In genomic region chr2:171317492-171318125, GRCh38 we compare ENCODE assay signal across 9 cellular contexts.
DNase-seq lines count a peak whose midpoint lies in the region; ATAC-seq and TF ChIP-seq lines count a peak whose summit lies in the region.
"Had no signal": no experiment of that assay in that cellular context is flagged by ENCODE, and none has a peak within 500 bp of the region (broad histone marks: within the 10 kb centered on the region; RNA-seq: fewer than 3 reads in every experiment).

No MANE protein-coding gene starts in this region.

- H3K36me3 ChIP-seq in spleen (no peaks in the 10 kb centered on the region), ascending aorta (no peaks in the 10 kb centered on the region)

- no peak for TF ChIP-seq POLR2A in spleen (IDR thresholded peaks at IDR 0.05)

- H3K27ac ChIP-seq in spleen, result peak overlapping the region in 6 of 8 donors; percentile 21 to 89 (median 73)
- H3K27ac ChIP-seq in ascending aorta, result no peak overlapping the region

- TF ChIP-seq CTCF in spleen (IDR thresholded peaks at IDR 0.05 in 8 of 11, conservative IDR thresholded peaks at IDR 0.05 in 3 of 11) (no peak), ascending aorta (IDR thresholded peaks at IDR 0.05) (no peak)

- peaks cover 0 to 6% (median under 1%) of the 10 kb centered on the region in 8 donors for H3K9me3 ChIP-seq in spleen
- H3K9me3 ChIP-seq in ascending aorta, result no peaks in the 10 kb centered on the region

- peaks cover 0 to 57% (median 35%) of the 10 kb centered on the region in 6 donors for H3K4me1 ChIP-seq in spleen
- peaks cover 0 to 8% of the 10 kb centered on the region in 2 donors for H3K4me1 ChIP-seq in ascending aorta

- no peak overlapping the region for H3K4me3 ChIP-seq in spleen
- H3K4me3 ChIP-seq in ascending aorta, result no peak overlapping the region

- peak; percentile 20 for DNase-seq in activated naive CD4-positive, alpha-beta T cell treated with Interleukin-2 at 50 U/mL for 16 hours
- no peak for DNase-seq in activated naive CD4-positive, alpha-beta T cell (lab: John Stamatoyannopoulos, UW)
- peak; percentile 23 for DNase-seq in activated naive CD4-positive, alpha-beta T cell treated with anti-CD3 and anti-CD28 coated beads, Interleukin-2, amount 50 U/mL, for 16 hours
- DNase-seq in spleen, result no peak
- DNase-seq in NCI-H1417 (lab: John Stamatoyannopoulos, UW), result no peak
- DNase-seq in ascending aorta (ENCODE audit: low spot score in 2 of 2), result no peak
- no peak for DNase-seq in left cardiac atrium
- DNase-seq: NCI-H1048 had no signal

- 52 to 75% (median 67%) methylated on average over 4 of the region's 4 CpGs for WGBS in spleen, 5 donors

- H3K27me3 ChIP-seq in spleen (replicated peaks in 1 of 7) (no peaks in the 10 kb centered on the region), ascending aorta (no peaks in the 10 kb centered on the region)

- ATAC-seq in HG02885 (IDR thresholded peaks at IDR 0.05; ENCODE audit: poor library complexity, unreplicated experiment) (peak; percentile 50), left cardiac atrium (no peak)

- intact Hi-C loops in spleen (cut with DNase I; ENCODE audit: low total_unique reads), result no loop called here
- intact Hi-C loops in ascending aorta (cut with DNase I), result no loop called here
- intact Hi-C loops in left cardiac atrium (cut with DNase I), result no loop called here

Comparison
In these comparisons a context has a peak if more than half of its experiments do, and no peak if none do; other contexts are left out.
1. DNase-seq: peak in activated naive CD4-positive, alpha-beta T cell treated with Interleukin-2 at 50 U/mL for 16 hours (single experiment) and activated naive CD4-positive, alpha-beta T cell treated with anti-CD3 and anti-CD28 coated beads, Interleukin-2, amount 50 U/mL, for 16 hours (single experiment); none in activated naive CD4-positive, alpha-beta T cell (0 of 4), spleen (single experiment), NCI-H1417 (0 of 3), ascending aorta (0 of 2) and left cardiac atrium (single experiment).
2. H3K27ac ChIP-seq: peak in spleen (6 of 8); none in ascending aorta (0 of 2).